10 cellular contexts compared by ENCODE assay signal in the genomic region with DNA sequence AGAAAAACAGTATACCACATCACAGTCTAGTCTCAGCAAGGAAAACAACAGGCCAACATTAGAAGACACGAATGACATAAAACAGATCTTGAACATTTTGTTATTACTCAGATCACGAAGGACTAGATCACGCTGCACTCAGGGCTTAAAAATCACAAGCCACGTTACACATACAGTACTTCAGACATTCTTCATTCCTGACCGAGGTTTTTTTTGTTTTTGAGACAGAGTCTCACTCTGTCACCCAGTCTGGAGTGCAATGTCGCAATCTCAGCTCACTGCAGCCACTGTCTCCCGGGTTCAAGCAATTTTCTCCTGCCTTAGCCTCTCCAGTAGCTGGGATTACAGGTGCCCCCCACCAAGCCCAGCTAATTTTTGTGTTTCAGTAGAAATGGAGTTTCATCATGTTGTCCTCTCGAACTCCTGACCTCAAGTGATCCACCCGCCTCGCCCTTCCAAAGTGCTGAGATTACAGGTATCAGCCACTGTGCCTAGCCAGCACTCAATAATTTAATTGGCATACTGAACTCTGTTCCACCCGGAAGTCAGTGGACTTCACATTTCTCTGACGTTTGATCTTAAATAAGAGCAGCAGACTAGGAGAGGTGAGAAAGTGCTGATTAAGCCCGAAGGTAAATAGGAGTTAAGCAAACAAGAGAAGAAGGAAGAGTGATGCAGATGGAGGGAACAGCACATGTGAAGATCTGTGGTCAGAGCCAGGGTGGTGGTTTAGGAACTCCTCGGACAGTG. TPM values are rescaled to one million over a fixed set of nuclear protein-coding genes. Genes with fewer than 3 reads are reported as not detected.
A peak's percentile ranks its signal among the peaks of the same experiment; 100 is the strongest.
DNase-seq lines count a peak whose midpoint lies in the region; ATAC-seq and TF ChIP-seq lines count a peak whose summit lies in the region.
"Had no signal": no experiment of that assay in that cellular context is flagged by ENCODE, and none has a peak within 500 bp of the region (broad histone marks: within the 10 kb centered on the region; RNA-seq: fewer than 3 reads in every experiment).

No MANE protein-coding gene starts in this region.

- no peak for ATAC-seq in stimulated activated naive CD8-positive, alpha-beta T cell treated with anti-CD3 and anti-CD28 coated beads, Interleukin-15, Interleukin-2, amounts not matched to agents 100 U/mL and 50 U/mL, for 24 hours
- ATAC-seq in left colon (peak; percentile 72), upper lobe of right lung (peak; percentile 41)

- TF ChIP-seq CTCF in upper lobe of right lung (IDR thresholded peaks at IDR 0.05) = no peak
- TF ChIP-seq CTCF in coronary artery (IDR thresholded peaks at IDR 0.05) = no peak

- no peaks in the 10 kb centered on the region for H3K9me3 ChIP-seq in upper lobe of right lung
- H3K9me3 ChIP-seq: BLaER1 treated with 17β-estradiol and CSF1 and Interleukin-3, amounts not matched to agents 10 nM and 100 nM had no signal

- no peaks in the 10 kb centered on the region for H3K9me3 Mint-ChIP-seq in stimulated activated naive CD8-positive, alpha-beta T cell treated with anti-CD3 and anti-CD28 coated beads, Interleukin-15, Interleukin-2, amounts not matched to agents 100 ng/mL and 50 ng/mL, for 24 hours

- no peak for DNase-seq in stimulated activated naive CD8-positive, alpha-beta T cell treated with anti-CD3 and anti-CD28 coated beads, Interleukin-15, Interleukin-2, amounts not matched to agents 100 U/mL and 50 U/mL, for 24 hours
- DNase-seq in left colon (peak; percentile 58 to 75), upper lobe of right lung (peak; percentile 68), NCI-H524 treated with DMSO at 0.1 percent for 48 hours (lab: John Stamatoyannopoulos, UW) (no peak), coronary artery (ENCODE audit: low spot score) (no peak)
- DNase-seq: activated naive CD4-positive, alpha-beta T cell treated with anti-CD3 and anti-CD28 coated beads, Interleukin-2, amount 50 U/mL, for 16 hours; GOT3; NCI-H2171 had no signal

- intact Hi-C loops in left colon (cut with DNase I, micrococcal nuclease) (no loop called here), upper lobe of right lung (cut with DNase I) (no loop called here)

- no peaks in the 10 kb centered on the region for H3K27me3 ChIP-seq in upper lobe of right lung
- H3K27me3 ChIP-seq: BLaER1 treated with 17β-estradiol and CSF1 and Interleukin-3, amounts not matched to agents 10 nM and 100 nM had no signal

- peaks cover 31% of the 10 kb centered on the region for H3K4me1 ChIP-seq in upper lobe of right lung

- H3K27ac ChIP-seq in upper lobe of right lung (peak overlapping the region; percentile 42), coronary artery (no peak overlapping the region)
- H3K27ac ChIP-seq: BLaER1 treated with 17β-estradiol and CSF1 and Interleukin-3, amounts not matched to agents 10 nM and 100 nM had no signal

- peaks cover 57% of the 10 kb centered on the region for H3K36me3 Mint-ChIP-seq in stimulated activated naive CD8-positive, alpha-beta T cell treated with anti-CD3 and anti-CD28 coated beads, Interleukin-15, Interleukin-2, amounts not matched to agents 100 ng/mL and 50 ng/mL, for 24 hours (ENCODE audit: low read depth)

- no peak overlapping the region for H3K4me3 Mint-ChIP-seq in stimulated activated naive CD8-positive, alpha-beta T cell treated with anti-CD3 and anti-CD28 coated beads, Interleukin-15, Interleukin-2, amounts not matched to agents 100 ng/mL and 50 ng/mL, for 24 hours

- no peaks in the 10 kb centered on the region for H3K27me3 Mint-ChIP-seq in stimulated activated naive CD8-positive, alpha-beta T cell treated with anti-CD3 and anti-CD28 coated beads, Interleukin-15, Interleukin-2, amounts not matched to agents 100 ng/mL and 50 ng/mL, for 24 hours

- H3K4me1 Mint-ChIP-seq in stimulated activated naive CD8-positive, alpha-beta T cell treated with anti-CD3 and anti-CD28 coated beads, Interleukin-15, Interleukin-2, amounts not matched to agents 100 ng/mL and 50 ng/mL, for 24 hours (ENCODE audit: low read depth) = peaks cover 37% of the 10 kb centered on the region

- H3K4me3 ChIP-seq in upper lobe of right lung = no peak overlapping the region
- no peak overlapping the region for H3K4me3 ChIP-seq in coronary artery
- H3K4me3 ChIP-seq: BLaER1 treated with 17β-estradiol and CSF1 and Interleukin-3, amounts not matched to agents 10 nM and 100 nM had no signal

- peak overlapping the region; percentile 42 for H3K27ac Mint-ChIP-seq in stimulated activated naive CD8-positive, alpha-beta T cell treated with anti-CD3 and anti-CD28 coated beads, Interleukin-15, Interleukin-2, amounts not matched to agents 100 ng/mL and 50 ng/mL, for 24 hours

- peaks cover 13% of the 10 kb centered on the region for H3K36me3 ChIP-seq in upper lobe of right lung

RNA-seq across cellular contexts. Expression of a gene that starts 3.5 kb away (rescaled TPM):
- total RNA-seq in left colon = 10 to 100 TPM; 41.1 to 49.8 TPM
- total RNA-seq in upper lobe of right lung = 20.3 TPM

RNA-seq across cellular contexts. Expression of a gene that starts 3.7 kb away (rescaled TPM):
- 10 to 100 TPM; 10.6 to 10.7 TPM for total RNA-seq in left colon
- total RNA-seq in upper lobe of right lung = 12.5 TPM

RNA-seq across cellular contexts. Expression of a gene that starts 18.6 kb away (rescaled TPM):
- total RNA-seq in left colon = not detected
- total RNA-seq in upper lobe of right lung = not detected

RNA-seq across cellular contexts. Expression of a gene that starts 42.0 kb away (rescaled TPM):
- total RNA-seq in left colon (not detected), upper lobe of right lung (not detected)

RNA-seq across cellular contexts. Expression of a gene that starts 46.4 kb away (rescaled TPM):
- 100 to 1,000 TPM in 1 of 2 donors, 10 to 100 TPM in 1; 99.1 to 117 TPM for total RNA-seq in left colon
- 77.2 TPM for total RNA-seq in upper lobe of right lung

Comparison
In these comparisons a context has a peak if more than half of its experiments do, and no peak if none do; other contexts are left out.
1. DNase-seq: peak in left colon (2 of 2) and upper lobe of right lung (single experiment); none in stimulated activated naive CD8-positive, alpha-beta T cell treated with anti-CD3 and anti-CD28 coated beads, Interleukin-15, Interleukin-2, amounts not matched to agents 100 U/mL and 50 U/mL, for 24 hours (single experiment), NCI-H524 treated with DMSO at 0.1 percent for 48 hours (single experiment) and coronary artery (single experiment).